ENCODE assay signal across 1 cellular context in the genomic region with DNA sequence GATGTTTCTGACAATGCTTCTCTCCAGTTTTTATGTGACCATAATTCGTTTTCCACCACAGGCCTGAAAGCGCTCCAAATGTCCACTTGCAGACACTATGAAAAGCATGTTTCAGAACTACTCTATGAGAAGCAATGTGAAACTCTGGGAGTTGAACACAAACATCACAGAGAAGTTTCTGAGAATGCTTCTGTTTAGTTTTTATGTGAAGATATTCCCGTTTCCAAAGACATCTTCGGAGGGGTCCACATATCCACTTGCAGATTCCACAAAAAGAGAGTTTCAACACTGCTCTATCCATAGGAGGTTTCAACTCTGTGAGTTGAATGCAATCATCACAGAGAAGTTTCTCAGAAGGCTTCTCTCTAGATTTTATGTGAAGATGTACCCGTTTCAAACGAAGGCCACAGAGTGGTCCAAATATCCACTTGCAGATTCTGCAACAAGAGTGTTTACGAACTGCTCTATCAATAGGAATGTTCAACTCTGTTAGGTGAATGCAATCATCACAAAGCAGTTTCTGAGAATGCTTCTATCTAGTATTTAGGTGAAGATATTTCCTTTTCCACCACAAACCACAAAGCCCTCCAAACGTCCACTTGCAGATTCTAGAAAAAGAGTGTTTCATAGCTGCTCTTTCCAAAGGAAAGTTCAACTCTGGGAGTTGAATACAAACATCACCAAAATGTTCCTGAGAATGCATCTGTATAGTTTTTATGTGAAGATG.
A peak's percentile ranks its signal among the peaks of the same experiment; 100 is the strongest.
TF ChIP-seq lines count a peak whose summit lies in the region.

No MANE protein-coding gene starts in this region.

TF ChIP-seq in K562, 482 proteins besides CTCF, POLR2A, EP300 and RAD21:
- TF ChIP-seq, protein P1, sequence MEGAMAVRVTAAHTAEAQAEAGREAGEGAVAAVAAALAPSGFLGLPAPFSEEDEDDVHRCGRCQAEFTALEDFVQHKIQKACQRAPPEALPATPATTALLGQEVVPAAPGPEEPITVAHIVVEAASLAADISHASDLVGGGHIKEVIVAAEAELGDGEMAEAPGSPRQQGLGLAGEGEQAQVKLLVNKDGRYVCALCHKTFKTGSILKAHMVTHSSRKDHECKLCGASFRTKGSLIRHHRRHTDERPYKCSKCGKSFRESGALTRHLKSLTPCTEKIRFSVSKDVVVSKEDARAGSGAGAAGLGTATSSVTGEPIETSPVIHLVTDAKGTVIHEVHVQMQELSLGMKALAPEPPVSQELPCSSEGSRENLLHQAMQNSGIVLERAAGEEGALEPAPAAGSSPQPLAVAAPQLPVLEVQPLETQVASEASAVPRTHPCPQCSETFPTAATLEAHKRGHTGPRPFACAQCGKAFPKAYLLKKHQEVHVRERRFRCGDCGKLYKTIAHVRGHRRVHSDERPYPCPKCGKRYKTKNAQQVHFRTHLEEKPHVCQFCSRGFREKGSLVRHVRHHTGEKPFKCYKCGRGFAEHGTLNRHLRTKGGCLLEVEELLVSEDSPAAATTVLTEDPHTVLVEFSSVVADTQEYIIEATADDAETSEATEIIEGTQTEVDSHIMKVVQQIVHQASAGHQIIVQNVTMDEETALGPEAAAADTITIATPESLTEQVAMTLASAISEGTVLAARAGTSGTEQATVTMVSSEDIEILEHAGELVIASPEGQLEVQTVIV (CRISPR knock-in tag; IDR thresholded peaks at IDR 0.05; ENCODE audit: borderline replicate concordance): peak; percentile 77; the same call in 1 of the 2 replicates
- TF ChIP-seq, protein P2, sequence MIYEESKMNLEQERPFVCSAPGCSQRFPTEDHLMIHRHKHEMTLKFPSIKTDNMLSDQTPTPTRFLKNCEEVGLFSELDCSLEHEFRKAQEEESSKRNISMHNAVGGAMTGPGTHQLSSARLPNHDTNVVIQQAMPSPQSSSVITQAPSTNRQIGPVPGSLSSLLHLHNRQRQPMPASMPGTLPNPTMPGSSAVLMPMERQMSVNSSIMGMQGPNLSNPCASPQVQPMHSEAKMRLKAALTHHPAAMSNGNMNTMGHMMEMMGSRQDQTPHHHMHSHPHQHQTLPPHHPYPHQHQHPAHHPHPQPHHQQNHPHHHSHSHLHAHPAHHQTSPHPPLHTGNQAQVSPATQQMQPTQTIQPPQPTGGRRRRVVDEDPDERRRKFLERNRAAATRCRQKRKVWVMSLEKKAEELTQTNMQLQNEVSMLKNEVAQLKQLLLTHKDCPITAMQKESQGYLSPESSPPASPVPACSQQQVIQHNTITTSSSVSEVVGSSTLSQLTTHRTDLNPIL (CRISPR knock-in tag; IDR thresholded peaks at IDR 0.05): peak; percentile 72; the same call in 1 of the 2 replicates
- peak; percentile 69; the same call in 1 of the 2 replicates for TF ChIP-seq COPS2 (conservative IDR thresholded peaks at IDR 0.05)
- peak; percentile 91; the same call in 1 of the 2 replicates for TF ChIP-seq ZNF830 (CRISPR knock-in tag; IDR thresholded peaks at IDR 0.05)
- peak; percentile 12; the same call in 1 of the 2 replicates for TF ChIP-seq NFE2L1 (tag; IDR thresholded peaks at IDR 0.05; ENCODE audit: borderline replicate concordance, low read depth)
- TF ChIP-seq PHF21A (IDR thresholded peaks at IDR 0.05; ENCODE audit: borderline replicate concordance, low read depth): peak; percentile 75; the same call in 1 of the 2 replicates
- peak; percentile 96; the same call in 1 of the 2 replicates for TF ChIP-seq TFAM (CRISPR knock-in tag; conservative IDR thresholded peaks at IDR 0.05)
